ENCODE assay signal across 13 cellular contexts in genomic region chr4:82629238-82630000, GRCh38.
DNase-seq lines count a peak whose midpoint lies in the region; ATAC-seq and TF ChIP-seq lines count a peak whose summit lies in the region.
"Had no signal": no experiment of that assay in that cellular context is flagged by ENCODE, and none has a peak within 500 bp of the region (broad histone marks: within the 10 kb centered on the region; RNA-seq: fewer than 3 reads in every experiment).

No MANE protein-coding gene starts in this region.

- dilution Hi-C loops in IMR-90 (cut with HindIII; ENCODE audit: low sequenced_read_pairs, unreplicated experiment) = no loop called here

- H2AFZ ChIP-seq in IMR-90 (replicated peaks; ENCODE audit: low read length, poor library complexity) = no peak overlapping the region
- H2AFZ ChIP-seq in smooth muscle cell (ENCODE audit: low read depth) = no peak overlapping the region
- H2AFZ ChIP-seq: parathyroid adenoma had no signal

- H3K4me2 ChIP-seq in IMR-90 (ENCODE audit: low read depth, low read length) (no peak overlapping the region), smooth muscle cell (no peak overlapping the region)

- 45% methylated on average over 1 of the region's 2 CpGs; no CpG with 5 or more reads in 1 of the 2 experiments for WGBS in IMR-90 (ENCODE audit: extremely low coverage in 2 of 2, insufficient read length in 1 of 2), 2 experiments
- 55% methylated on average over 2 of the region's 2 CpGs for WGBS in smooth muscle cell (ENCODE audit: low lambda C conversion rate)

- H2BK5ac ChIP-seq in IMR-90 (ENCODE audit: low read depth, low read length, poor library complexity, severe bottlenecking) = no peak overlapping the region

- no peak overlapping the region for H3K18ac ChIP-seq in IMR-90 (ENCODE audit: low read depth, low read length)

- peaks cover 0 to 4% of the 10 kb centered on the region in 2 donors for H3K4me1 Mint-ChIP-seq in natural killer cell
- H3K4me1 Mint-ChIP-seq: stimulated activated naive CD8-positive, alpha-beta T cell treated with anti-CD3 and anti-CD28 coated beads, Interleukin-15, amount 100 ng/mL, for 72 hours had no signal

- TF ChIP-seq POLR2A in IMR-90 (IDR thresholded peaks at IDR 0.05; ENCODE audit: low read depth, low read length) = no peak

- no peak overlapping the region for H2AK5ac ChIP-seq in IMR-90 (ENCODE audit: low read depth, low read length)

- no peak overlapping the region for H2BK120ac ChIP-seq in IMR-90 (ENCODE audit: low read depth, low read length)

- H3K4me3 Mint-ChIP-seq in natural killer cell = no peak overlapping the region
- H3K4me3 Mint-ChIP-seq: activated CD8-positive, alpha-beta T cell treated with anti-CD3 and anti-CD28 coated beads, Interleukin-2, amount 10 ng/mL, durations not matched to agents 7 days and 5 days; stimulated activated naive CD8-positive, alpha-beta T cell treated with anti-CD3 and anti-CD28 coated beads, Interleukin-15, amount 100 ng/mL, for 72 hours had no signal

- peak; percentile 50 for DNase-seq in Ammon's horn (ENCODE audit: low spot score)
- DNase-seq in IMR-90 = peak; percentile 61
- DNase-seq in caudate nucleus (lab: John Stamatoyannopoulos, UW) = peak in 1 of 61 donors; percentile 12
- no peak for DNase-seq in smooth muscle cell (lab: John Stamatoyannopoulos, UW; ENCODE audit: unreplicated experiment)
- no peak for DNase-seq in LoVo (ENCODE audit: low spot score)
- no peak for DNase-seq in natural killer cell
- DNase-seq: activated CD8-positive, alpha-beta T cell treated with anti-CD3 and anti-CD28 coated beads, Interleukin-2, amount 10 ng/mL, durations not matched to agents 7 days and 5 days; NCI-H187; stimulated activated naive CD8-positive, alpha-beta T cell treated with anti-CD3 and anti-CD28 coated beads, Interleukin-15, amount 100 ng/mL, for 72 hours had no signal

- no peaks in the 10 kb centered on the region for H3K79me1 ChIP-seq in IMR-90 (ENCODE audit: low read depth in 1 of 2, low read length in 2 of 2)

- H2BK15ac ChIP-seq in IMR-90 (ENCODE audit: low read depth, low read length) = no peak overlapping the region

- H3K9me1 ChIP-seq in IMR-90 (ENCODE audit: insufficient read depth, low read length) = peaks cover 6% of the 10 kb centered on the region; the same call in 1 of the 2 replicates

- CTCF ChIA-PET in IMR-90 (lab: Yijun Ruan, JAX) = no interaction called here

- no peak overlapping the region for H2BK20ac ChIP-seq in IMR-90 (ENCODE audit: low read depth, low read length)

- H3K36me3 Mint-ChIP-seq in natural killer cell = peaks cover 14% of the 10 kb centered on the region

- H3K79me2 ChIP-seq in smooth muscle cell (ENCODE audit: low read depth) = no peaks in the 10 kb centered on the region
- H3K79me2 ChIP-seq: parathyroid adenoma had no signal

- no peaks in the 10 kb centered on the region for H3K36me3 ChIP-seq in IMR-90 (ENCODE audit: control insufficient read depth, insufficient read depth, low read length)
- no peaks in the 10 kb centered on the region for H3K36me3 ChIP-seq in smooth muscle cell (ENCODE audit: low read depth)

- H4K5ac ChIP-seq in IMR-90 (ENCODE audit: low read depth, low read length) = no peak overlapping the region

- no peaks in the 10 kb centered on the region for H3K27me3 Mint-ChIP-seq in natural killer cell (ENCODE audit: low read depth in 2 of 2)
- H3K27me3 Mint-ChIP-seq: stimulated activated naive CD8-positive, alpha-beta T cell treated with anti-CD3 and anti-CD28 coated beads, Interleukin-15, amount 100 ng/mL, for 72 hours had no signal

- no peak overlapping the region for H4K91ac ChIP-seq in IMR-90 (ENCODE audit: insufficient read depth, low read depth, low read length)

- no peaks in the 10 kb centered on the region for H3F3A ChIP-seq in smooth muscle cell (ENCODE audit: low read depth)

- no peak overlapping the region for H3K4ac ChIP-seq in IMR-90 (ENCODE audit: low read depth, low read length)

- H3K4me1 ChIP-seq in IMR-90 (ENCODE audit: control insufficient read depth, insufficient read depth, low read length) (no peaks in the 10 kb centered on the region; the same call in 1 of the 2 replicates), smooth muscle cell (ENCODE audit: low read depth) (peaks cover 5% of the 10 kb centered on the region)
- H3K4me1 ChIP-seq: parathyroid adenoma had no signal

- no peak overlapping the region for H2AK9ac ChIP-seq in IMR-90 (replicated peaks; ENCODE audit: low read depth, low read length, poor library complexity)

- POLR2A ChIA-PET in IMR-90 (lab: Charles Lee; ENCODE audit: unreplicated experiment) = no interaction called here

- H3K9me3 ChIP-seq in IMR-90 (ENCODE audit: control insufficient read depth, insufficient read depth, low read length) = no peaks in the 10 kb centered on the region
- no peaks in the 10 kb centered on the region for H3K9me3 ChIP-seq in smooth muscle cell (replicated peaks; ENCODE audit: low read depth)

- peaks cover 0 to 3% of the 10 kb centered on the region in 2 donors for H3K9me3 Mint-ChIP-seq in natural killer cell
- H3K9me3 Mint-ChIP-seq: stimulated activated naive CD8-positive, alpha-beta T cell treated with anti-CD3 and anti-CD28 coated beads, Interleukin-15, amount 100 ng/mL, for 72 hours had no signal

- H4K8ac ChIP-seq in IMR-90 (ENCODE audit: low read depth in 2 of 2, low read length in 2 of 2) = no peak overlapping the region

- TF ChIP-seq RAD21 in IMR-90 (IDR thresholded peaks at IDR 0.05; ENCODE audit: low read length) = no peak

- H4K20me1 ChIP-seq in IMR-90 (ENCODE audit: insufficient read depth, low read length) (no peaks in the 10 kb centered on the region), smooth muscle cell (ENCODE audit: low read depth) (no peaks in the 10 kb centered on the region)

- no peak overlapping the region for H3K27ac ChIP-seq in IMR-90 (ENCODE audit: insufficient read depth, low read length)
- peak overlapping the region; percentile 89 for H3K27ac ChIP-seq in caudate nucleus (ENCODE audit: low read depth, low read length)
- H3K27ac ChIP-seq in layer of hippocampus (ENCODE audit: low read depth, low read length) = peak overlapping the region; percentile 92
- H3K27ac ChIP-seq in smooth muscle cell (ENCODE audit: low read depth) = no peak overlapping the region
- H3K27ac ChIP-seq: parathyroid adenoma, SK-N-MC had no signal

- H3K56ac ChIP-seq in IMR-90 (ENCODE audit: extremely low read depth, insufficient read depth, low read length) = no peak overlapping the region

- BruUV-seq in IMR-90 (replicated peaks; lab: Mats Ljungman, UMichigan) = no TSS peak

- H3K27ac Mint-ChIP-seq in natural killer cell = no peak overlapping the region
- H3K27ac Mint-ChIP-seq: activated CD8-positive, alpha-beta T cell treated with anti-CD3 and anti-CD28 coated beads, Interleukin-2, amount 10 ng/mL, durations not matched to agents 7 days and 5 days; stimulated activated naive CD8-positive, alpha-beta T cell treated with anti-CD3 and anti-CD28 coated beads, Interleukin-15, amount 100 ng/mL, for 72 hours had no signal

- intact Hi-C loops in IMR-90 (cut with micrococcal nuclease) = no loop called here
- intact Hi-C loops in natural killer cell (cut with micrococcal nuclease) = no loop called here

- no peak overlapping the region for H3K14ac ChIP-seq in IMR-90 (replicated peaks; ENCODE audit: low read depth, low read length)

- H3K27me3 ChIP-seq in IMR-90 (ENCODE audit: control insufficient read depth, insufficient read depth, low read length) (no peaks in the 10 kb centered on the region; the same call in 1 of the 2 replicates), layer of hippocampus (ENCODE audit: control insufficient read depth, insufficient read depth, low read length) (no peaks in the 10 kb centered on the region), smooth muscle cell (ENCODE audit: low read depth) (no peaks in the 10 kb centered on the region)

- in situ Hi-C loops in IMR-90 (cut with MboI; ENCODE audit: low sequenced_read_pairs) = no loop called here

- H3K4me3 ChIP-seq in IMR-90 (ENCODE audit: insufficient read depth, low read depth, low read length) (no peak overlapping the region), smooth muscle cell (no peak overlapping the region)
- H3K4me3 ChIP-seq: SK-N-MC had no signal

- no peak overlapping the region for H3K9ac ChIP-seq in IMR-90 (ENCODE audit: low read depth, low read length)
- no peak overlapping the region for H3K9ac ChIP-seq in smooth muscle cell (ENCODE audit: low read depth)
- H3K9ac ChIP-seq: parathyroid adenoma had no signal

- no peak overlapping the region for H3K23ac ChIP-seq in IMR-90 (ENCODE audit: low read depth, low read length)

- ATAC-seq in IMR-90 (ENCODE audit: low read depth) = peak; percentile 95
- no peak for ATAC-seq in GM18870 (IDR thresholded peaks at IDR 0.05; ENCODE audit: unreplicated experiment)
- ATAC-seq in natural killer cell = no peak
- ATAC-seq: activated CD8-positive, alpha-beta T cell treated with anti-CD3 and anti-CD28 coated beads, Interleukin-2, amount 10 ng/mL, durations not matched to agents 7 days and 5 days; stimulated activated naive CD8-positive, alpha-beta T cell treated with anti-CD3 and anti-CD28 coated beads, Interleukin-15, amount 100 ng/mL, for 72 hours had no signal

- TF ChIP-seq CTCF in IMR-90 (conservative IDR thresholded peaks at IDR 0.05; ENCODE audit: low read depth, low read length) = no peak
- no peak for TF ChIP-seq CTCF in smooth muscle cell (IDR thresholded peaks at IDR 0.05; ENCODE audit: borderline replicate concordance, insufficient read depth, poor library complexity, severe bottlenecking)
- no peak for TF ChIP-seq CTCF in natural killer cell (IDR thresholded peaks at IDR 0.05)

TF ChIP-seq in IMR-90, 13 proteins besides CTCF, POLR2A, EP300 and RAD21 (continues in another document):
- TF ChIP-seq MAZ (IDR thresholded peaks at IDR 0.05; ENCODE audit: borderline replicate concordance, low read depth, low read length) = no peak
- TF ChIP-seq FOS (IDR thresholded peaks at IDR 0.05; ENCODE audit: low read depth, low read length) = no peak
- no peak for TF ChIP-seq MAFK (IDR thresholded peaks at IDR 0.05; ENCODE audit: low read depth, low read length)
- TF ChIP-seq CEBPB (IDR thresholded peaks at IDR 0.05; ENCODE audit: low read depth, low read length) = no peak
- TF ChIP-seq MXI1 (IDR thresholded peaks at IDR 0.05; ENCODE audit: borderline replicate concordance, low read depth, low read length) = no peak
- TF ChIP-seq SMC3 (IDR thresholded peaks at IDR 0.05; ENCODE audit: low read depth, low read length) = no peak
- TF ChIP-seq, protein P1, sequence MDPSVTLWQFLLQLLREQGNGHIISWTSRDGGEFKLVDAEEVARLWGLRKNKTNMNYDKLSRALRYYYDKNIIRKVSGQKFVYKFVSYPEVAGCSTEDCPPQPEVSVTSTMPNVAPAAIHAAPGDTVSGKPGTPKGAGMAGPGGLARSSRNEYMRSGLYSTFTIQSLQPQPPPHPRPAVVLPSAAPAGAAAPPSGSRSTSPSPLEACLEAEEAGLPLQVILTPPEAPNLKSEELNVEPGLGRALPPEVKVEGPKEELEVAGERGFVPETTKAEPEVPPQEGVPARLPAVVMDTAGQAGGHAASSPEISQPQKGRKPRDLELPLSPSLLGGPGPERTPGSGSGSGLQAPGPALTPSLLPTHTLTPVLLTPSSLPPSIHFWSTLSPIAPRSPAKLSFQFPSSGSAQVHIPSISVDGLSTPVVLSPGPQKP (IDR thresholded peaks at IDR 0.05; ENCODE audit: borderline replicate concordance, low read depth, low read length) = no peak
- no peak for TF ChIP-seq RCOR1 (IDR thresholded peaks at IDR 0.05; ENCODE audit: insufficient replicate concordance, low read length)
- no peak for TF ChIP-seq CHD1 (IDR thresholded peaks at IDR 0.05; ENCODE audit: low read depth, low read length)

Comparison
In these comparisons a context has a peak if more than half of its experiments do, and no peak if none do; other contexts are left out.
1. DNase-seq: peak in Ammon's horn (single experiment) and IMR-90 (single experiment); none in smooth muscle cell (single experiment), LoVo (single experiment) and natural killer cell (single experiment).
2. H3K27ac ChIP-seq: peak in caudate nucleus (single experiment) and layer of hippocampus (single experiment); none in IMR-90 (single experiment) and smooth muscle cell (single experiment).